8 cellular contexts compared by ENCODE assay signal in the genomic region with DNA sequence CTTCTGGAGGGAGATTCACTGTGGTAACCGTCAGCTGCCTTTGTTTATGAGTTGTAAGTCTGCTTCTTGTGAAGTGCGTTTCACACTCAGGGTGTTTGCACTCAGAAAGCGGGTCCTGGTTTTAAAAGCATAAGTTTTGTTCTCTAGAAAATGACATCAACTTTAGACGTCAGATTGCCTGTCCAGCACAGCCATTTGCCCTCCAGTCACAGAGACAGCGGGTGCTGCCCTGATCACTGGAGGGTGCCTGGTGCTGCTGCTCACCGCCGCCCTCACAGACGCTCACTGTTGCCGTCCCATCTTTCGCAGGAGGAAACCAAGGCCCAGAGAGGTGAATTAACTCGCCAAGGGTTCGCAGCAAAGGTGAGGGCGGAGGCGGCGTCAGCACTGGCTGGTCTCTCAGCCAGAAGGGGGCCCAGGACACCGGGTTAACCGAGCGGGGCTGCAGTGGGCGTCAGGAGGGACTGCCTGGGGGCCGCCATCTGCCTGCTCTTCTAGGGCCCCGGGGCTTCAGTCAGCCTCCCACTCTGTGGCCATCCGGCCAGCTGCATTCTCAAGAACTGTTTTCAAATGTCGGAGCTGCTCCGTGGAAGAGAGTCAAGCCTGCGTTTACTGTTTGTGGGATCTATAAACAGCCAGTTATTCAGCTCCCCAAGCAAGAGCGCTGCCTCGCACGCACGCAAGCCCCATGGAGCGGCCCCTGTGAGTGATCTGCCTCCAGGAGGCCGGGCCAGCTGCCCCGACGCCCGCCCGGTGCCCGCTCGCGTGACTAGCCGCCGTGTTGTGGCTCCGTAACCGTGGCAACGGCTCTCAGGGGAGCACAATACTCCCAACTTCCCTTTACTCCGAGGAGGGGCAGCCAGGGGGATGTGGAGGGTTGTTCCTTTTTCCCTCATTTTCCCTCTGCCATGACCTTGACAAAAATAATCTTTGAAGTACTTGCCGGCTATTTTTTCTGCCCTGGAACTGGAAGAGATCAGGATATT. TPM values are rescaled to one million over a fixed set of nuclear protein-coding genes. Genes with fewer than 3 reads are reported as not detected.
DNase-seq lines count a peak whose midpoint lies in the region; ATAC-seq and TF ChIP-seq lines count a peak whose summit lies in the region.

No MANE protein-coding gene starts in this region.

- H3K4me3 ChIP-seq in HAP-1: peak overlapping the region; percentile 2; the same call in 1 of the 2 replicates
- H3K4me3 ChIP-seq in brain microvascular endothelial cell (ENCODE audit: low read depth, low read length): peak overlapping the region; percentile 27

- in situ Hi-C loops in HAP-1 (cut with MboI; ENCODE audit: low sequenced_read_pairs) (no loop called here), brain microvascular endothelial cell (cut with HindIII; ENCODE audit: low pct_ligation_motif_present, low sequenced_read_pairs) (no loop called here)

- TF ChIP-seq CTCF in brain microvascular endothelial cell (IDR thresholded peaks at IDR 0.05; ENCODE audit: low read depth, low read length, missing control alignments): peak; percentile 11

- no peaks in the 10 kb centered on the region for H3K36me3 ChIP-seq in HAP-1 (replicated peaks)
- H3K36me3 ChIP-seq in brain microvascular endothelial cell (replicated peaks): no peaks in the 10 kb centered on the region

- no peaks in the 10 kb centered on the region for H3K9me3 ChIP-seq in HAP-1

- H3K4me1 ChIP-seq in HAP-1: peaks cover 16% of the 10 kb centered on the region

- H3K27ac ChIP-seq in brain microvascular endothelial cell: peak overlapping the region; percentile 88

- H3K27me3 ChIP-seq in HAP-1 (ENCODE audit: low read depth): no peaks in the 10 kb centered on the region
- no peaks in the 10 kb centered on the region for H3K27me3 ChIP-seq in brain microvascular endothelial cell (replicated peaks)

- peak; percentile 78 for ATAC-seq in GM18498 (IDR thresholded peaks at IDR 0.05; ENCODE audit: unreplicated experiment)

- DNase-seq in HAP-1 (ENCODE audit: low spot score in 2 of 2) (peak; percentile 85 to 96), M059J (ENCODE audit: low read depth) (peak; percentile 99), SIG-M5 (lab: John Stamatoyannopoulos, UW) (peak; percentile 93), brain microvascular endothelial cell (peak; percentile 93), kidney tubule cell (ENCODE audit: low spot score) (peak; percentile 86), HuH-7 (ENCODE audit: low spot score) (no peak)
- DNase-seq in stimulated activated CD4-positive, alpha-beta T cell treated with anti-CD3 and anti-CD28 coated beads, Interleukin-15, amount 100 ng/mL, for 48 hours (ENCODE audit: low read depth in 2 of 2): peak; percentile 35 to 39

RNA-seq across cellular contexts. Expression of gene EXOC3, which starts 43.4 kb away (rescaled TPM):
- total RNA-seq in M059J (2014; rRNA removed; shearing (Covaris generic)): 32.2 and 36.7 TPM in 2 replicates
